ENCODE assay signal across 8 cellular contexts in the genomic region with DNA sequence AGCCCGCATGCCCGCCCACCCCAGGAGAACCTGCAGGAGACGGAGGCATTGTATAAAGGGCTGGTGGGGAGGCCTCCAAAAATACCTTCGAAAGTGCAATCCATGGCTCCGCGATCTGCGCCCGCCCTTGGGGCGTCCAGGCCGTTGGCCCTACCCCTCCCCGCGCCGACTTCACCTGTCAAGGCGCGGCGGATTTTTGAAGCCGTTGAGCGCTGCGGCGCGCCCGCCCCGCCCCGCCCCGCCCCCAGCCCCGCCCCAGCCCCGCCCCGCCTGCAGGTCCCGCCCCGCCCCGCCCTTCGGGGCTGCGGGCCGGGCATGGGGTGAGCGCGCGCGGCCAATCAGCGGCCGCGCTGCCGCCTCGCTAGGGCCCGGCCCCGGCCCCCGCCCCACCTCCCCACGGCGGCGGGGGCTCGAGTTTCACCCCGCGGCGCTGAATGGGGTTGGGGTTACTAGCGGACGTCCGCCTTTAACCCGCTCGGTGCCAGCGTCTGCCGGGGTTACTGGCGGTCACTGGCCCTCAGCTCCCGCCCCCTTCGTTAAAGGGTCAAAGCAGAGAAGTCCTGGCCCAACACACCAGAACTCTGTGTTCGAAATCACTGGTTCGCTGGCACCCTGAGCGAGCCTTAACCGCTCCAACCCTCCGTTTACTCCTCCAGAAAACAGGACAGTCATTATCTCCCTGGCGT. TPM values are rescaled to one million over a fixed set of nuclear protein-coding genes. Genes with fewer than 3 reads are reported as not detected.
DNase-seq lines count a peak whose midpoint lies in the region; ATAC-seq and TF ChIP-seq lines count a peak whose summit lies in the region.

No MANE protein-coding gene starts in this region.

- no peaks in the 10 kb centered on the region for H3K27me3 Mint-ChIP-seq in progenitor cell of endocrine pancreas

- H3K4me3 ChIP-seq in GM12865 (ENCODE audit: low read depth, low read length) (peak overlapping the region; percentile 51), HEK293 (ENCODE audit: low read depth, low read length) (peak overlapping the region; percentile 12; the same call in 1 of the 2 replicates), adipocyte (ENCODE audit: low read length) (peak overlapping the region; percentile 80), uterus (peak overlapping the region; percentile 26 to 40)

- peaks cover 27% of the 10 kb centered on the region for H3K4me1 Mint-ChIP-seq in progenitor cell of endocrine pancreas (ENCODE audit: low read depth)

- no peaks in the 10 kb centered on the region for H3K9me3 ChIP-seq in HEK293 (ENCODE audit: control insufficient read depth, insufficient read depth, low read depth, low read length)
- H3K9me3 ChIP-seq in adipocyte (ENCODE audit: control insufficient read depth, low read length) = no peaks in the 10 kb centered on the region
- H3K9me3 ChIP-seq in uterus = no peaks in the 10 kb centered on the region

- TF ChIP-seq POLR2A in uterus (IDR thresholded peaks at IDR 0.05) = no peak

- TF ChIP-seq CTCF in GM12865 (IDR thresholded peaks at IDR 0.05; ENCODE audit: insufficient read depth, low read depth, low read length, missing control alignments) (no peak), HEK293 (tag by site-specific recombination; IDR thresholded peaks at IDR 0.05) (no peak), progenitor cell of endocrine pancreas (IDR thresholded peaks at IDR 0.05; ENCODE audit: unreplicated experiment) (no peak), uterus (IDR thresholded peaks at IDR 0.05) (no peak)

- H3K9me3 Mint-ChIP-seq in progenitor cell of endocrine pancreas (ENCODE audit: low read depth) = no peaks in the 10 kb centered on the region

- H3K36me3 ChIP-seq in HEK293 (ENCODE audit: control insufficient read depth in 2 of 2, insufficient read depth in 1 of 2, low read length in 2 of 2) = peaks cover 0 to 9% of the 10 kb centered on the region in 2 experiments; a peak in 1 of 3 replicates
- H3K36me3 ChIP-seq in adipocyte (ENCODE audit: control insufficient read depth, insufficient read depth, low read length, severe bottlenecking) = peaks cover 34% of the 10 kb centered on the region
- H3K36me3 ChIP-seq in uterus = no peaks in the 10 kb centered on the region

- peaks cover 3% of the 10 kb centered on the region for H3K36me3 Mint-ChIP-seq in progenitor cell of endocrine pancreas (ENCODE audit: insufficient read depth)

- H3K27ac Mint-ChIP-seq in progenitor cell of endocrine pancreas = peak overlapping the region; percentile 96

- no peaks in the 10 kb centered on the region for H3K27me3 ChIP-seq in adipocyte (replicated peaks; ENCODE audit: control insufficient read depth, insufficient read depth, low read length)
- no peaks in the 10 kb centered on the region for H3K27me3 ChIP-seq in uterus

- POLR2A ChIA-PET in HEK293 (lab: Yijun Ruan, JAX) = interaction anchor here (11.4 kb wide), 1 partner anchor 14 kb away, joined by 181 read pairs; the partner anchor contains the start of gene SREBF1

- peak; percentile 87 to 89 for ATAC-seq in left cardiac atrium

- intact Hi-C loops in left cardiac atrium (cut with DNase I) (no loop called here), uterus (cut with DNase I; ENCODE audit: low total_unique reads) (no loop called here)

- peak overlapping the region; percentile 90 for H3K9ac ChIP-seq in adipocyte (ENCODE audit: low read length)

- DNase-seq in GM12865 (ENCODE audit: low read depth) (peak; percentile 93), NAMALWA (ENCODE audit: low spot score) (peak; percentile 80), SW480 (ENCODE audit: low spot score) (peak; percentile 83), adipocyte (ENCODE audit: low read depth) (peak; percentile 93), left cardiac atrium (peak; percentile 84), progenitor cell of endocrine pancreas (ENCODE audit: low spot score, unreplicated experiment) (peak; percentile 73), uterus (peak; percentile 84 to 87)

- H3K27ac ChIP-seq in HEK293 (ENCODE audit: extremely low read depth, low read depth, low read length) (peak overlapping the region; percentile 94), uterus (peak overlapping the region; percentile 65 to 86)

- peaks cover 35% of the 10 kb centered on the region for H3K4me1 ChIP-seq in HEK293 (ENCODE audit: control insufficient read depth, insufficient read depth, low read length)
- peaks cover 63% of the 10 kb centered on the region for H3K4me1 ChIP-seq in adipocyte (ENCODE audit: control insufficient read depth, insufficient read depth, low read length)
- peaks cover 15 to 32% of the 10 kb centered on the region in 2 donors for H3K4me1 ChIP-seq in uterus

- peak overlapping the region; percentile 60 for H3K4me3 Mint-ChIP-seq in progenitor cell of endocrine pancreas (ENCODE audit: low read depth)

- CTCF ChIA-PET in HEK293 (lab: Yijun Ruan, JAX) = interaction anchor here (5.4 kb wide), 1 partner anchor 12 kb away, joined by 35 read pairs; no protein-coding TSS in a partner anchor

TF ChIP-seq in HEK293, 187 proteins besides CTCF, POLR2A, EP300 and RAD21 (continues in another document):
- TF ChIP-seq ZNF558 (tag by site-specific recombination; IDR thresholded peaks at IDR 0.05) (no peak), WT1 (tag by site-specific recombination; IDR thresholded peaks at IDR 0.05) (peak; percentile 62), OSR2 (tag by site-specific recombination; IDR thresholded peaks at IDR 0.05) (peak; percentile 79), IKZF3 (tag by site-specific recombination; IDR thresholded peaks at IDR 0.05) (peak; percentile 19; the same call in 1 of the 2 replicates), KLF16 (tag by site-specific recombination; IDR thresholded peaks at IDR 0.05) (peak; percentile 34; the same call in 1 of the 2 replicates), KLF8 (tag by site-specific recombination; IDR thresholded peaks at IDR 0.05) (peak; percentile 75), GLIS1 (tag by site-specific recombination; IDR thresholded peaks at IDR 0.05) (peak; percentile 19; the same call in 1 of the 2 replicates), ZEB2 (tag by site-specific recombination; IDR thresholded peaks at IDR 0.05) (peak; percentile 82), ZNF423 (tag by site-specific recombination; IDR thresholded peaks at IDR 0.05) (peak; percentile 64; the same call in 1 of the 2 replicates), SP7 (tag by site-specific recombination; IDR thresholded peaks at IDR 0.05) (peak; percentile 93), BCL11B (tag by site-specific recombination; IDR thresholded peaks at IDR 0.05; ENCODE audit: low read depth) (peak; percentile 98), ZNF560 (tag by site-specific recombination; IDR thresholded peaks at IDR 0.05; ENCODE audit: borderline replicate concordance) (no peak), KLF9 (tag by site-specific recombination; IDR thresholded peaks at IDR 0.05; ENCODE audit: low read depth) (peak; percentile 37; the same call in 1 of the 2 replicates), ZBTB20 (tag by site-specific recombination; IDR thresholded peaks at IDR 0.05) (peak; percentile 49), ZNF184 (tag by site-specific recombination; IDR thresholded peaks at IDR 0.05) (no peak)
- TF ChIP-seq, protein P1, sequence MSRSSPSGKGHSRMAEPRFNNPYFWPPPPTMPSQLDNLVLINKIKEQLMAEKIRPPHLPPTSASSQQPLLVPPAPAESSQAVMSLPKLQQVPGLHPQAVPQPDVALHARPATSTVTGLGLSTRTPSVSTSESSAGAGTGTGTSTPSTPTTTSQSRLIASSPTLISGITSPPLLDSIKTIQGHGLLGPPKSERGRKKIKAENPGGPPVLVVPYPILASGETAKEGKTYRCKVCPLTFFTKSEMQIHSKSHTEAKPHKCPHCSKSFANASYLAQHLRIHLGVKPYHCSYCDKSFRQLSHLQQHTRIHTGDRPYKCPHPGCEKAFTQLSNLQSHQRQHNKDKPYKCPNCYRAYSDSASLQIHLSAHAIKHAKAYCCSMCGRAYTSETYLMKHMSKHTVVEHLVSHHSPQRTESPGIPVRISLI (tag by site-specific recombination; IDR thresholded peaks at IDR 0.05) = no peak
- TF ChIP-seq, protein P2, sequence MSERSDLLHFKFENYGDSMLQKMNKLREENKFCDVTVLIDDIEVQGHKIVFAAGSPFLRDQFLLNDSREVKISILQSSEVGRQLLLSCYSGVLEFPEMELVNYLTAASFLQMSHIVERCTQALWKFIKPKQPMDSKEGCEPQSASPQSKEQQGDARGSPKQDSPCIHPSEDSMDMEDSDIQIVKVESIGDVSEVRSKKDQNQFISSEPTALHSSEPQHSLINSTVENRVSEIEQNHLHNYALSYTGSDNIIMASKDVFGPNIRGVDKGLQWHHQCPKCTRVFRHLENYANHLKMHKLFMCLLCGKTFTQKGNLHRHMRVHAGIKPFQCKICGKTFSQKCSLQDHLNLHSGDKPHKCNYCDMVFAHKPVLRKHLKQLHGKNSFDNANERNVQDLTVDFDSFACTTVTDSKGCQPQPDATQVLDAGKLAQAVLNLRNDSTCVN (tag by site-specific recombination; optimal IDR thresholded peaks at IDR 0.05) = peak; percentile 61
- TF ChIP-seq, protein P3, sequence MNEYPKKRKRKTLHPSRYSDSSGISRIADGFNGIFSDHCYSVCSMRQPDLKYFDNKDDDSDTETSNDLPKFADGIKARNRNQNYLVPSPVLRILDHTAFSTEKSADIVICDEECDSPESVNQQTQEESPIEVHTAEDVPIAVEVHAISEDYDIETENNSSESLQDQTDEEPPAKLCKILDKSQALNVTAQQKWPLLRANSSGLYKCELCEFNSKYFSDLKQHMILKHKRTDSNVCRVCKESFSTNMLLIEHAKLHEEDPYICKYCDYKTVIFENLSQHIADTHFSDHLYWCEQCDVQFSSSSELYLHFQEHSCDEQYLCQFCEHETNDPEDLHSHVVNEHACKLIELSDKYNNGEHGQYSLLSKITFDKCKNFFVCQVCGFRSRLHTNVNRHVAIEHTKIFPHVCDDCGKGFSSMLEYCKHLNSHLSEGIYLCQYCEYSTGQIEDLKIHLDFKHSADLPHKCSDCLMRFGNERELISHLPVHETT (tag by site-specific recombination; IDR thresholded peaks at IDR 0.05) = no peak
- TF ChIP-seq, protein P4, sequence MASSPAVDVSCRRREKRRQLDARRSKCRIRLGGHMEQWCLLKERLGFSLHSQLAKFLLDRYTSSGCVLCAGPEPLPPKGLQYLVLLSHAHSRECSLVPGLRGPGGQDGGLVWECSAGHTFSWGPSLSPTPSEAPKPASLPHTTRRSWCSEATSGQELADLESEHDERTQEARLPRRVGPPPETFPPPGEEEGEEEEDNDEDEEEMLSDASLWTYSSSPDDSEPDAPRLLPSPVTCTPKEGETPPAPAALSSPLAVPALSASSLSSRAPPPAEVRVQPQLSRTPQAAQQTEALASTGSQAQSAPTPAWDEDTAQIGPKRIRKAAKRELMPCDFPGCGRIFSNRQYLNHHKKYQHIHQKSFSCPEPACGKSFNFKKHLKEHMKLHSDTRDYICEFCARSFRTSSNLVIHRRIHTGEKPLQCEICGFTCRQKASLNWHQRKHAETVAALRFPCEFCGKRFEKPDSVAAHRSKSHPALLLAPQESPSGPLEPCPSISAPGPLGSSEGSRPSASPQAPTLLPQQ (tag by site-specific recombination; IDR thresholded peaks at IDR 0.05) = peak; percentile 77

RNA-seq across cellular contexts. Expression of gene SREBF1, which starts 13.2 kb away (rescaled TPM):
- total RNA-seq in left cardiac atrium = 10 to 100 TPM; 28.7 to 56.9 TPM
- 85.0 and 98.9 TPM in 2 replicates for total RNA-seq in progenitor cell of endocrine pancreas
- total RNA-seq in uterus = 10 to 100 TPM; 24.8 to 94.6 (median 31.5) TPM

Comparison
In these comparisons a context has a peak if more than half of its experiments do, and no peak if none do; other contexts are left out.
1. Peak in every context shown above with its lines: DNase-seq, ATAC-seq, H3K4me3 ChIP-seq and H3K27ac ChIP-seq.
2. H3K4me3 ChIP-seq: peak in every context shown above with its lines; median percentile 80 in adipocyte; 51 in GM12865; 33 in uterus; 12 in HEK293.